Comparison of ENCODE assay signal across 21 cellular contexts in the genomic region with DNA sequence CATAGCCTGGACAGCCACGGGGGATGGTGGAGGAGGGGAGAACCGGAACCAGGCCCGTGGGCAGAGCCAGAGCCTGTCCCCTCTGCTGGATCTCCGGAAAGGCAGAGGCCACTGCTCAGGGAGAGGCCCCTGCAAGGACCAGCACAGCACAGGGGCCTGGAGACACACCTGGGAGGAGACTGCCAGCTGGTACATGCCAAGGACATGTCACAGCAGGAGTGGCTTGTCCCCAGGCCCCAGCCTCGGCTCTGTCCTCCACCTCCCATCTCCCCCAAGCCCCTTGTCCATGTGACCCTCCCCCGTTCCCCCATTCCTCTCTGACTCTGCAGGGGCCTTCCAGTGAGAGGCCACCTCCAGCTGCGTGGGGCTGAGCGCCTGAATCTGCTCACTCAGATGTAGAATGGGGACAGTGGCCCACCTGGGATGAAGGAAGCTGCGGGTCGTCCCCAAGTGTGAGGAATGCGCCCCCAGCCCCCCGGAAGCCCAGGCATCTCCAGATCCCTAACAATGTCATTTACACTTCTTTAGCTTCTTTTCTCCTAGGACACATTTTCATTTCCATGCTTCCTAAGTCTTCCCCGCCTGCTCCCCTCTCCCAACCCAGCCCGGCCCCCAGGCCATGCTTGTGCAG.
A peak's percentile ranks its signal among the peaks of the same experiment; 100 is the strongest.
DNase-seq lines count a peak whose midpoint lies in the region; ATAC-seq and TF ChIP-seq lines count a peak whose summit lies in the region.
"Had no signal": no experiment of that assay in that cellular context is flagged by ENCODE, and none has a peak within 500 bp of the region (broad histone marks: within the 10 kb centered on the region; RNA-seq: fewer than 3 reads in every experiment).

No MANE protein-coding gene starts in this region.

- no peaks in the 10 kb centered on the region for H3K36me3 ChIP-seq in endodermal cell (ENCODE audit: control insufficient read depth, insufficient read depth, low read length)
- H3K36me3 ChIP-seq in neural progenitor cell, result no peaks in the 10 kb centered on the region
- no peaks in the 10 kb centered on the region for H3K36me3 ChIP-seq in effector memory CD4-positive, alpha-beta T cell (ENCODE audit: control insufficient read depth, insufficient read depth, low read length)
- H3K36me3 ChIP-seq: MG63 had no signal

- H3K36me3 Mint-ChIP-seq in endodermal cell (ENCODE audit: low read depth) (no peaks in the 10 kb centered on the region), neural progenitor cell (no peaks in the 10 kb centered on the region)
- H3K36me3 Mint-ChIP-seq in effector memory CD8-positive, alpha-beta T cell (ENCODE audit: insufficient read depth), result no peaks in the 10 kb centered on the region

- H3K9me3 ChIP-seq in endodermal cell (ENCODE audit: control insufficient read depth, low read length) (no peaks in the 10 kb centered on the region), neural progenitor cell (ENCODE audit: low read depth) (no peaks in the 10 kb centered on the region)
- H3K9me3 ChIP-seq in effector memory CD4-positive, alpha-beta T cell (ENCODE audit: control insufficient read depth, low read length), result no peaks in the 10 kb centered on the region
- H3K9me3 ChIP-seq: Caco-2, MG63 had no signal

- H3K27ac ChIP-seq in endodermal cell (ENCODE audit: low read depth, low read length), result no peak overlapping the region
- no peak overlapping the region for H3K27ac ChIP-seq in neural progenitor cell
- H3K27ac ChIP-seq in effector memory CD4-positive, alpha-beta T cell (ENCODE audit: insufficient read depth, low read length, poor library complexity, severe bottlenecking), result no peak overlapping the region
- H3K27ac ChIP-seq: PC-9, RWPE1 had no signal

- H3K4me1 ChIP-seq in endodermal cell (ENCODE audit: control insufficient read depth, insufficient read depth, low read length) (peaks cover 22% of the 10 kb centered on the region), neural progenitor cell (peaks cover 44% of the 10 kb centered on the region)
- H3K4me1 ChIP-seq in effector memory CD4-positive, alpha-beta T cell (ENCODE audit: control insufficient read depth, insufficient read depth, low read length, poor library complexity, severe bottlenecking), result no peaks in the 10 kb centered on the region
- H3K4me1 ChIP-seq: Caco-2 had no signal

- peaks cover 52% of the 10 kb centered on the region for H3F3A ChIP-seq in neural progenitor cell (ENCODE audit: low read depth)

- peaks cover 58% of the 10 kb centered on the region for H3K27me3 Mint-ChIP-seq in stimulated activated naive CD8-positive, alpha-beta T cell treated with anti-CD3 and anti-CD28 coated beads, Interleukin-15, amount 100 ng/mL, for 72 hours
- H3K27me3 Mint-ChIP-seq in endodermal cell (ENCODE audit: insufficient read depth) (peaks cover 39% of the 10 kb centered on the region), neural progenitor cell (ENCODE audit: insufficient read depth, low read depth) (peaks cover 17% of the 10 kb centered on the region)
- peaks cover 0 to 27% of the 10 kb centered on the region in 2 donors for H3K27me3 Mint-ChIP-seq in effector memory CD8-positive, alpha-beta T cell
- H3K27me3 Mint-ChIP-seq: B cell had no signal

- peaks cover 0 to 12% of the 10 kb centered on the region in 2 donors for H3K9me3 Mint-ChIP-seq in stimulated activated naive CD8-positive, alpha-beta T cell treated with anti-CD3 and anti-CD28 coated beads, Interleukin-15, amount 100 ng/mL, for 72 hours
- no peaks in the 10 kb centered on the region for H3K9me3 Mint-ChIP-seq in endodermal cell
- no peaks in the 10 kb centered on the region for H3K9me3 Mint-ChIP-seq in neural progenitor cell
- peaks cover 0 to 4% of the 10 kb centered on the region in 2 donors for H3K9me3 Mint-ChIP-seq in effector memory CD8-positive, alpha-beta T cell

- no peaks in the 10 kb centered on the region for H3K79me2 ChIP-seq in neural progenitor cell (ENCODE audit: low read depth)

- peak; percentile 31 for ATAC-seq in stimulated activated naive CD8-positive, alpha-beta T cell treated with anti-CD3 and anti-CD28 coated beads, Interleukin-15, amount 100 ng/mL, for 72 hours
- no peak for ATAC-seq in stimulated activated naive CD8-positive, alpha-beta T cell treated with anti-CD3 and anti-CD28 coated beads, Interleukin-15, Interleukin-2, amounts not matched to agents 100 U/mL and 50 U/mL, for 24 hours
- no peak for ATAC-seq in effector memory CD8-positive, alpha-beta T cell (replicated peaks)

- peaks cover 22% of the 10 kb centered on the region for H4K20me1 ChIP-seq in neural progenitor cell (ENCODE audit: low read depth)

- H3K9ac ChIP-seq in endodermal cell (ENCODE audit: extremely low read depth, low read length, poor library complexity, severe bottlenecking), result no peak overlapping the region
- no peak overlapping the region for H3K9ac ChIP-seq in neural progenitor cell

- peak overlapping the region in 1 of 2 donors; percentile 85 for H3K27ac Mint-ChIP-seq in stimulated activated naive CD8-positive, alpha-beta T cell treated with anti-CD3 and anti-CD28 coated beads, Interleukin-15, amount 100 ng/mL, for 72 hours
- no peak overlapping the region for H3K27ac Mint-ChIP-seq in endodermal cell
- H3K27ac Mint-ChIP-seq in neural progenitor cell, result peak overlapping the region; percentile 85
- no peak overlapping the region for H3K27ac Mint-ChIP-seq in effector memory CD8-positive, alpha-beta T cell
- H3K27ac Mint-ChIP-seq: B cell; CD4-positive, alpha-beta T cell had no signal

- DNase-seq in stimulated activated naive CD8-positive, alpha-beta T cell treated with anti-CD3 and anti-CD28 coated beads, Interleukin-15, amount 100 ng/mL, for 72 hours, result no peak
- no peak for DNase-seq in stimulated activated naive CD8-positive, alpha-beta T cell treated with anti-CD3 and anti-CD28 coated beads, Interleukin-15, Interleukin-2, amounts not matched to agents 100 U/mL and 50 U/mL, for 24 hours
- DNase-seq in endodermal cell, result peak; percentile 84
- DNase-seq in neural progenitor cell (ENCODE audit: low spot score), result no peak
- no peak for DNase-seq in effector memory CD8-positive, alpha-beta T cell
- no peak for DNase-seq in activated CD4-positive, alpha-beta T cell treated with anti-CD3 and anti-CD28 coated beads for 48 hours
- DNase-seq in effector memory CD4-positive, alpha-beta T cell, result no peak
- DNase-seq: Caco-2; CD4-positive, alpha-beta T cell; EL; GOT3; Kasumi-1; MG63; NCI-H1092; NCI-H1436 treated with DMSO at 0.1 percent for 48 hours; NCI-H2029; NCI-H2171; PC-9; SIG-M5 had no signal

- TF ChIP-seq CTCF in endodermal cell (conservative IDR thresholded peaks at IDR 0.05) (no peak), neural progenitor cell (IDR thresholded peaks at IDR 0.05) (no peak)

- no peak overlapping the region for H2AFZ ChIP-seq in neural progenitor cell (replicated peaks)
- H2AFZ ChIP-seq: PC-9 had no signal

- no peaks in the 10 kb centered on the region for H3K4me1 Mint-ChIP-seq in stimulated activated naive CD8-positive, alpha-beta T cell treated with anti-CD3 and anti-CD28 coated beads, Interleukin-15, amount 100 ng/mL, for 72 hours
- H3K4me1 Mint-ChIP-seq in endodermal cell (peaks cover 51% of the 10 kb centered on the region), neural progenitor cell (peaks cover 55% of the 10 kb centered on the region)
- H3K4me1 Mint-ChIP-seq in effector memory CD8-positive, alpha-beta T cell (ENCODE audit: low read depth in 2 of 2), result no peaks in the 10 kb centered on the region
- H3K4me1 Mint-ChIP-seq: B cell had no signal

- H3K4me3 ChIP-seq in endodermal cell (ENCODE audit: low read length) (no peak overlapping the region), neural progenitor cell (no peak overlapping the region)
- no peak overlapping the region for H3K4me3 ChIP-seq in effector memory CD4-positive, alpha-beta T cell (ENCODE audit: insufficient read depth, low read depth, low read length, poor library complexity, severe bottlenecking)
- H3K4me3 ChIP-seq: MG63, PC-9 had no signal

- no peak overlapping the region for H3K4me3 Mint-ChIP-seq in stimulated activated naive CD8-positive, alpha-beta T cell treated with anti-CD3 and anti-CD28 coated beads, Interleukin-15, amount 100 ng/mL, for 72 hours
- H3K4me3 Mint-ChIP-seq in endodermal cell (peak overlapping the region; percentile 23), neural progenitor cell (peak overlapping the region; percentile 27)
- H3K4me3 Mint-ChIP-seq in effector memory CD8-positive, alpha-beta T cell, result no peak overlapping the region
- H3K4me3 Mint-ChIP-seq: B cell; CD4-positive, alpha-beta T cell had no signal

- WGBS in endodermal cell (ENCODE audit: insufficient coverage in 1 of 2, insufficient read length in 1 of 2), 2 experiments, result 29 to 57% methylated on average over 6 to 14 of the region's 14 CpGs

- H3K27me3 ChIP-seq in endodermal cell (ENCODE audit: control insufficient read depth, insufficient read depth, low read length, poor library complexity, severe bottlenecking) (no peaks in the 10 kb centered on the region), neural progenitor cell (peaks cover 59% of the 10 kb centered on the region)
- no peaks in the 10 kb centered on the region for H3K27me3 ChIP-seq in effector memory CD4-positive, alpha-beta T cell (replicated peaks; ENCODE audit: control insufficient read depth, insufficient read depth, low read length, poor library complexity, severe bottlenecking)

- peak overlapping the region; percentile 53 for H3K4me2 ChIP-seq in neural progenitor cell
- H3K4me2 ChIP-seq: PC-9 had no signal

Comparison
In these comparisons a context has a peak if more than half of its experiments do, and no peak if none do; other contexts are left out.
1. H3K4me3 Mint-ChIP-seq: peak in endodermal cell (single experiment) and neural progenitor cell (single experiment); none in stimulated activated naive CD8-positive, alpha-beta T cell treated with anti-CD3 and anti-CD28 coated beads, Interleukin-15, amount 100 ng/mL, for 72 hours (0 of 2) and effector memory CD8-positive, alpha-beta T cell (0 of 2).